In the genomic region with DNA sequence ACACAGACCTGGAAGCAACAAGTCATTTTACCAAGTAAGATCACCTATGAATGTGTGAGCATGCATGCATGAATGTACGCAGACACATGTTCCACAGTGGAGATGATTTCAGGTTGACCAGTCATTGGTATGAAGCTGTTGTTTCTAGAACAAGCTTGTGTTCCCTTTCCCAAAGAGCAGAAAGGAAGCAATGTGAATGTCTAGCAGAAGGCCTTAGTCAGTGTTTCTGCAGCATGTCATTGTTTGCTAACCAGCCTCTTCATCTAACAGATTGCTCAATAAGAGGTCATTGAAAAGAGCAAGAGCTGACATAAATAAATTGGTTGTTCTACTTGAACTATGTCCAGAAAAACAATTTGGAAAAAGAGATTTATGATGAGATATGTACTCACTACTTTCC, we compare ENCODE assay signal across 11 cellular contexts.
DNase-seq lines count a peak whose midpoint lies in the region; FAIRE-seq and TF ChIP-seq lines count a peak whose summit lies in the region.
"Had no signal": no experiment of that assay in that cellular context is flagged by ENCODE, and none has a peak within 500 bp of the region (broad histone marks: within the 10 kb centered on the region; RNA-seq: fewer than 3 reads in every experiment).

No MANE protein-coding gene starts in this region.

- H3K79me2 ChIP-seq in astrocyte (ENCODE audit: insufficient read depth, low read length) = no peaks in the 10 kb centered on the region
- no peaks in the 10 kb centered on the region for H3K79me2 ChIP-seq in keratinocyte (ENCODE audit: control insufficient read depth, insufficient read depth, low read length)

- FAIRE-seq in astrocyte (lab: Jason Lieb, UNC) (no peak), keratinocyte (lab: Jason Lieb, UNC) (peak; percentile 49)
- FAIRE-seq: endothelial cell of umbilical vein, G401.6 had no signal

- H4K20me1 ChIP-seq in astrocyte (ENCODE audit: insufficient read depth, low read length) (no peaks in the 10 kb centered on the region), keratinocyte (ENCODE audit: control insufficient read depth, extremely low read depth, insufficient read depth, low read length) (no peaks in the 10 kb centered on the region)

- in situ Hi-C loops in GM13976 (cut with MboI; ENCODE audit: low sequenced_read_pairs, unreplicated experiment) = no loop called here

- H3K4me1 ChIP-seq in cardiac muscle cell (ENCODE audit: low read depth) = no peaks in the 10 kb centered on the region
- peaks cover 4% of the 10 kb centered on the region for H3K4me1 ChIP-seq in left ventricle myocardium inferior
- H3K4me1 ChIP-seq in astrocyte (ENCODE audit: insufficient read depth, low read length) = no peaks in the 10 kb centered on the region
- no peaks in the 10 kb centered on the region for H3K4me1 ChIP-seq in keratinocyte (ENCODE audit: control insufficient read depth, extremely low read depth, insufficient read depth, low read length)
- no peaks in the 10 kb centered on the region for H3K4me1 ChIP-seq in tibial nerve

- DNase-seq in cardiac muscle cell (ENCODE audit: low read depth in 1 of 2, low spot score in 1 of 2) (peak; percentile 13 to 70), left ventricle myocardium inferior (no peak), astrocyte (ENCODE audit: low read depth) (peak; percentile 59), keratinocyte (ENCODE audit: low read depth, low spot score) (no peak), tibial nerve (ENCODE audit: low spot score in 2 of 2) (no peak), GM13976 (ENCODE audit: low spot score) (no peak), COR-L47 (lab: John Stamatoyannopoulos, UW) (no peak), DMS 273 (lab: John Stamatoyannopoulos, UW; ENCODE audit: unreplicated experiment) (no peak)
- DNase-seq: activated T-cell treated with anti-CD3 and anti-CD28 coated beads, Interleukin-2, amount 50 U/mL, for 72 hours had no signal

- no peak for TF ChIP-seq EP300 in tibial nerve (IDR thresholded peaks at IDR 0.05)

- H3K9me3 Mint-ChIP-seq in astrocyte (ENCODE audit: unreplicated experiment) = no peaks in the 10 kb centered on the region

- H3K27me3 Mint-ChIP-seq in astrocyte (ENCODE audit: low read depth, unreplicated experiment) = peaks cover 3% of the 10 kb centered on the region

- H3K9ac ChIP-seq in astrocyte (ENCODE audit: low read length) (no peak overlapping the region), keratinocyte (ENCODE audit: control insufficient read depth, extremely low read depth, insufficient read depth, low read length) (no peak overlapping the region)

- H3K27ac ChIP-seq in cardiac muscle cell (no peak overlapping the region), left ventricle myocardium inferior (replicated peaks) (no peak overlapping the region), astrocyte (ENCODE audit: low read depth, low read length) (no peak overlapping the region), keratinocyte (ENCODE audit: control insufficient read depth, insufficient read depth, low read length) (no peak overlapping the region), tibial nerve (no peak overlapping the region)

- no peak for TF ChIP-seq POLR2A in tibial nerve (IDR thresholded peaks at IDR 0.05)

- H3K4me3 ChIP-seq in cardiac muscle cell (no peak overlapping the region), left ventricle myocardium inferior (no peak overlapping the region), astrocyte (ENCODE audit: insufficient read depth, low read depth, low read length) (no peak overlapping the region), keratinocyte (ENCODE audit: control insufficient read depth in 2 of 3, extremely low read depth in 1 of 3, insufficient read depth in 2 of 3, low read depth in 1 of 3, low read length in 3 of 3) (no peak overlapping the region), tibial nerve (no peak overlapping the region)

- no peaks in the 10 kb centered on the region for H3K9me1 ChIP-seq in keratinocyte (ENCODE audit: control insufficient read depth, extremely low read depth, insufficient read depth, low read length)

- dilution Hi-C loops in keratinocyte (cut with MboI; ENCODE audit: extremely low pct_ligation_motif_present, low sequenced_read_pairs) = no loop called here

- H3K36me3 ChIP-seq in cardiac muscle cell = no peaks in the 10 kb centered on the region
- H3K36me3 ChIP-seq in left ventricle myocardium inferior = no peaks in the 10 kb centered on the region
- no peaks in the 10 kb centered on the region for H3K36me3 ChIP-seq in astrocyte (ENCODE audit: insufficient read depth, low read length)
- H3K36me3 ChIP-seq in keratinocyte (ENCODE audit: control insufficient read depth in 2 of 2, extremely low read depth in 1 of 2, insufficient read depth in 2 of 2, low read length in 2 of 2) = no peaks in the 10 kb centered on the region
- H3K36me3 ChIP-seq in tibial nerve = no peaks in the 10 kb centered on the region

- H3K9me3 ChIP-seq in cardiac muscle cell (ENCODE audit: low read depth) (no peaks in the 10 kb centered on the region), left ventricle myocardium inferior (replicated peaks) (no peaks in the 10 kb centered on the region), astrocyte (ENCODE audit: insufficient read depth, low read depth, low read length) (no peaks in the 10 kb centered on the region), keratinocyte (ENCODE audit: control insufficient read depth, low read depth, low read length) (no peaks in the 10 kb centered on the region), tibial nerve (no peaks in the 10 kb centered on the region)

- H3K27ac Mint-ChIP-seq in astrocyte (ENCODE audit: unreplicated experiment) = no peak overlapping the region
- H3K27ac Mint-ChIP-seq: activated T-cell treated with anti-CD3 and anti-CD28 coated beads, Interleukin-2, amount 50 U/mL, for 72 hours had no signal

- no peak overlapping the region for H3K4me3 Mint-ChIP-seq in astrocyte (ENCODE audit: unreplicated experiment)
- H3K4me3 Mint-ChIP-seq: activated T-cell treated with anti-CD3 and anti-CD28 coated beads, Interleukin-2, amount 50 U/mL, for 72 hours had no signal

- H3K36me3 Mint-ChIP-seq in astrocyte (ENCODE audit: low read depth, unreplicated experiment) = no peaks in the 10 kb centered on the region

- TF ChIP-seq CTCF in cardiac muscle cell (IDR thresholded peaks at IDR 0.05; ENCODE audit: low read depth, low read length) = no peak
- no peak for TF ChIP-seq CTCF in left ventricle myocardium inferior (IDR thresholded peaks at IDR 0.05; ENCODE audit: borderline replicate concordance)
- no peak for TF ChIP-seq CTCF in astrocyte (IDR thresholded peaks at IDR 0.05; ENCODE audit: insufficient read depth, low read depth, low read length)
- no peak for TF ChIP-seq CTCF in keratinocyte (optimal IDR thresholded peaks at IDR 0.05 in 1 of 3, IDR thresholded peaks at IDR 0.05 in 1 of 3, conservative IDR thresholded peaks at IDR 0.05 in 1 of 3; ENCODE audit: extremely low read depth in 1 of 3, insufficient read depth in 2 of 3, low read length in 3 of 3)
- no peak for TF ChIP-seq CTCF in tibial nerve (IDR thresholded peaks at IDR 0.05)
- no peak for TF ChIP-seq CTCF in GM13976 (IDR thresholded peaks at IDR 0.05; ENCODE audit: borderline replicate concordance, control extremely low read depth, extremely low read depth, insufficient read depth, missing control alignments)

- 86 to 89% methylated on average over 1 of the region's 1 CpG for WGBS in tibial nerve, 2 donors

- H3K27me3 ChIP-seq in cardiac muscle cell (no peaks in the 10 kb centered on the region), left ventricle myocardium inferior (ENCODE audit: low read depth) (no peaks in the 10 kb centered on the region), astrocyte (ENCODE audit: insufficient read depth, low read length) (no peaks in the 10 kb centered on the region), keratinocyte (ENCODE audit: control insufficient read depth, extremely low read depth, insufficient read depth, low read length) (no peaks in the 10 kb centered on the region), tibial nerve (no peaks in the 10 kb centered on the region)

- no peak overlapping the region for H3K4me2 ChIP-seq in astrocyte (ENCODE audit: low read length)
- no peak overlapping the region for H3K4me2 ChIP-seq in keratinocyte (ENCODE audit: control insufficient read depth, extremely low read depth, insufficient read depth, low read depth, low read length)

- H2AFZ ChIP-seq in astrocyte (ENCODE audit: low read depth, low read length) (no peak overlapping the region), keratinocyte (ENCODE audit: control insufficient read depth, low read length) (no peak overlapping the region)

- intact Hi-C loops in left ventricle myocardium inferior (cut with micrococcal nuclease) = no loop called here

- no peaks in the 10 kb centered on the region for H3K4me1 Mint-ChIP-seq in astrocyte (ENCODE audit: low read depth, unreplicated experiment)

Comparison
In these comparisons a context has a peak if more than half of its experiments do, and no peak if none do; other contexts are left out.
1. DNase-seq: peak in cardiac muscle cell (2 of 2) and astrocyte (single experiment); none in left ventricle myocardium inferior (single experiment), keratinocyte (single experiment), tibial nerve (0 of 2), GM13976 (single experiment), COR-L47 (single experiment) and DMS 273 (single experiment).